21 cellular contexts compared by ENCODE assay signal in genomic region chr7:123231060-123232000, GRCh38. TPM values are rescaled to one million over a fixed set of nuclear protein-coding genes. Genes with fewer than 3 reads are reported as not detected.
DNase-seq lines count a peak whose midpoint lies in the region; ATAC-seq and TF ChIP-seq lines count a peak whose summit lies in the region.
"Had no signal": no experiment of that assay in that cellular context is flagged by ENCODE, and none has a peak within 500 bp of the region (broad histone marks: within the 10 kb centered on the region; RNA-seq: fewer than 3 reads in every experiment).

No MANE protein-coding gene starts in this region.

- peak overlapping the region in 3 of 4 donors; percentile 20 to 66 (median 62) for H3K27ac ChIP-seq in esophagus muscularis mucosa (replicated peaks in 1 of 4)
- H3K27ac ChIP-seq: GM23248, RWPE1 had no signal

- H3K27me3 Mint-ChIP-seq in mesothelial cell of epicardium (ENCODE audit: low read depth): no peaks in the 10 kb centered on the region
- H3K27me3 Mint-ChIP-seq: CD4-positive, CD25-positive, alpha-beta regulatory T cell; T-cell had no signal

- H3K36me3 ChIP-seq in esophagus muscularis mucosa: no peaks in the 10 kb centered on the region

- TF ChIP-seq EP300 in esophagus muscularis mucosa (IDR thresholded peaks at IDR 0.05): no peak

- no peak for ATAC-seq in HG02623 (IDR thresholded peaks at IDR 0.05; ENCODE audit: unreplicated experiment)
- ATAC-seq in GM21737 (IDR thresholded peaks at IDR 0.05; ENCODE audit: unreplicated experiment): no peak
- ATAC-seq: HCT116, T-cell had no signal

- H3K4me1 Mint-ChIP-seq in mesothelial cell of epicardium: peaks cover 9% of the 10 kb centered on the region
- H3K4me1 Mint-ChIP-seq: CD4-positive, CD25-positive, alpha-beta regulatory T cell; T-cell had no signal

- no peak for TF ChIP-seq CTCF in esophagus muscularis mucosa (IDR thresholded peaks at IDR 0.05)
- no peak for TF ChIP-seq CTCF in mesothelial cell of epicardium (IDR thresholded peaks at IDR 0.05; ENCODE audit: unreplicated experiment)

- intact Hi-C loops in esophagus muscularis mucosa (cut with DNase I): no loop called here

- no peak overlapping the region for H3K4me3 Mint-ChIP-seq in mesothelial cell of epicardium
- H3K4me3 Mint-ChIP-seq: CD4-positive, CD25-positive, alpha-beta regulatory T cell; T-cell had no signal

- peaks cover 7% of the 10 kb centered on the region for H3K9me3 Mint-ChIP-seq in mesothelial cell of epicardium

- peaks cover 0 to 38% (median 25%) of the 10 kb centered on the region in 4 donors for H3K4me1 ChIP-seq in esophagus muscularis mucosa

- H3K27ac Mint-ChIP-seq in mesothelial cell of epicardium: peak overlapping the region; percentile 72
- H3K27ac Mint-ChIP-seq: CD4-positive, CD25-positive, alpha-beta regulatory T cell; T-cell had no signal

- H3K27me3 ChIP-seq in esophagus muscularis mucosa: no peaks in the 10 kb centered on the region

- DNase-seq in COR-L47 (lab: John Stamatoyannopoulos, UW): peak; percentile 31
- peak; percentile 29 for DNase-seq in RPMI7951 (ENCODE audit: low read depth)
- DNase-seq in esophagus muscularis mucosa (ENCODE audit: extremely low spot score): no peak
- DNase-seq in mesothelial cell of epicardium (ENCODE audit: low spot score in 2 of 2, unreplicated experiment in 2 of 2): no peak
- no peak for DNase-seq in activated CD4-positive, alpha-beta T cell treated with anti-CD3 and anti-CD28 coated beads, Interleukin-2, amount 50 U/mL, for 4 hours
- DNase-seq in NCI-H2107 treated with DMSO at 0.1 percent for 48 hours (lab: John Stamatoyannopoulos, UW; ENCODE audit: unreplicated experiment): no peak
- DNase-seq: ACHN; CD4-positive, CD25-positive, alpha-beta regulatory T cell; GM23248; KBM-7; MV-4-11; NCI-H1436; NCI-H2029; NCI-H510A treated with DMSO at 0.1 percent for 48 hours; NK-92 treated with Interleukin-12 subunit alpha and Interleukin-12 subunit beta, amount 100 ng/mL, for 24 hours; OCI-M1; T-cell had no signal

- 30% methylated on average over 4 of the region's 4 CpGs for WGBS in esophagus muscularis mucosa

- H3K4me3 ChIP-seq in esophagus muscularis mucosa: no peak overlapping the region
- H3K4me3 ChIP-seq: GM23248 had no signal

- TF ChIP-seq POLR2A in esophagus muscularis mucosa (IDR thresholded peaks at IDR 0.05; ENCODE audit: low read depth): no peak

- no peaks in the 10 kb centered on the region for H3K36me3 Mint-ChIP-seq in mesothelial cell of epicardium
- H3K36me3 Mint-ChIP-seq: CD4-positive, CD25-positive, alpha-beta regulatory T cell; T-cell had no signal

- H3K9me3 ChIP-seq in esophagus muscularis mucosa: no peaks in the 10 kb centered on the region

RNA-seq across cellular contexts. Expression of gene SLC13A1, which starts 31.6 kb away (rescaled TPM):
- not detected in 2 replicates for total RNA-seq in RPMI7951 (2014; rRNA removed; shearing (Covaris generic))
- total RNA-seq in esophagus muscularis mucosa (under 1 TPM in 1 of 4 donors, not detected in 3; 0.11 TPM), mesothelial cell of epicardium (not detected in 3 replicates)
- total RNA-seq: CD4-positive, CD25-positive, alpha-beta regulatory T cell; GM23248; T-cell had no signal

Comparison
In these comparisons a context has a peak if more than half of its experiments do, and no peak if none do; other contexts are left out.
1. DNase-seq: peak in COR-L47 (single experiment) and RPMI7951 (single experiment); none in esophagus muscularis mucosa (single experiment), mesothelial cell of epicardium (0 of 2), activated CD4-positive, alpha-beta T cell treated with anti-CD3 and anti-CD28 coated beads, Interleukin-2, amount 50 U/mL, for 4 hours (0 of 2) and NCI-H2107 treated with DMSO at 0.1 percent for 48 hours (single experiment).